In the genomic region with DNA sequence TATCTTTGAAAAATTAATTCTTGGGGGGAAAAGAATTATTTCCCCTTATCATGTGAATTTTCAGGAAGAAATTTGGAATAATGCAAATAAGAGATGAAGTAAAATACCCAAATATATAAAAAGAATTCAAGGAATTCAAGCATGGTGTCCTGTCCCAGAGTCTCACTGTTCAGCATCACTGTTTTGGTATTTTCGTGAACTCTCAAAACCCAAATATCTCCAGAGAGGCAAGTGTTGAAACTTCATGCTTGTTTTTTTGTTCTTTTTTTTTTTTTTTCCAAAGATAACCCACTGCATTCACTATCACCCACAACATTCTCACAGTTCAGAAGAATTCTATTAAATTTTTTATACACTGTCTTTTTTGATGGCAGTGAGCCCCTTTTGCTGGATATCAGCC, we compare ENCODE assay signal across 15 cellular contexts.
DNase-seq lines count a peak whose midpoint lies in the region; ATAC-seq and TF ChIP-seq lines count a peak whose summit lies in the region.
"Had no signal": no experiment of that assay in that cellular context is flagged by ENCODE, and none has a peak within 500 bp of the region (broad histone marks: within the 10 kb centered on the region; RNA-seq: fewer than 3 reads in every experiment).

No MANE protein-coding gene starts in this region.

- peaks cover 0 to 5% (median 0%) of the 10 kb centered on the region in 9 donors for H3K4me1 ChIP-seq in heart right ventricle
- no peaks in the 10 kb centered on the region for H3K4me1 ChIP-seq in naive thymus-derived CD4-positive, alpha-beta T cell (ENCODE audit: control insufficient read depth in 2 of 2, insufficient read depth in 2 of 2, low read length in 2 of 2)
- H3K4me1 ChIP-seq: Peyer's patch had no signal

- H3K4me3 ChIP-seq in heart right ventricle = no peak overlapping the region
- no peak overlapping the region for H3K4me3 ChIP-seq in naive thymus-derived CD4-positive, alpha-beta T cell (ENCODE audit: low read length)
- H3K4me3 ChIP-seq: K562, Peyer's patch had no signal

- H3K4me3 Mint-ChIP-seq in naive thymus-derived CD4-positive, alpha-beta T cell = no peak overlapping the region

- no peaks in the 10 kb centered on the region for H3K9me3 ChIP-seq in heart right ventricle
- H3K9me3 ChIP-seq in naive thymus-derived CD4-positive, alpha-beta T cell (ENCODE audit: control insufficient read depth in 2 of 3, low read length in 3 of 3) = no peaks in the 10 kb centered on the region
- H3K9me3 ChIP-seq: Peyer's patch had no signal

- H3K27me3 ChIP-seq in heart right ventricle = no peaks in the 10 kb centered on the region
- no peaks in the 10 kb centered on the region for H3K27me3 ChIP-seq in naive thymus-derived CD4-positive, alpha-beta T cell (ENCODE audit: control insufficient read depth in 2 of 2, insufficient read depth in 2 of 2, low read length in 2 of 2)
- H3K27me3 ChIP-seq: Peyer's patch had no signal

- no peak overlapping the region for H3K27ac Mint-ChIP-seq in naive thymus-derived CD4-positive, alpha-beta T cell

- TF ChIP-seq CTCF in heart right ventricle (IDR thresholded peaks at IDR 0.05) = no peak

- CTCF ChIA-PET in naive thymus-derived CD4-positive, alpha-beta T cell (lab: Charles Lee) = interaction anchor here (1.1 kb wide), 1 partner anchor 8 kb away, joined by 3 read pairs; no protein-coding TSS in a partner anchor
- CTCF ChIA-PET in HEK293T (lab: Yijun Ruan, JAX) = no interaction called here

- WGBS in heart right ventricle, 2 donors = 54 to 60% methylated on average over 1 of the region's 1 CpG

- H3K36me3 Mint-ChIP-seq in naive thymus-derived CD4-positive, alpha-beta T cell = no peaks in the 10 kb centered on the region

- POLR2A ChIA-PET in naive thymus-derived CD4-positive, alpha-beta T cell (lab: Charles Lee) = no interaction called here
- POLR2A ChIA-PET in HEK293T (lab: Yijun Ruan, JAX) = no interaction called here

- peak; percentile 27 for DNase-seq in GM03348 (ENCODE audit: low spot score)
- peak; percentile 21 for DNase-seq in amniotic epithelial cell (ENCODE audit: low read depth)
- no peak for DNase-seq in heart right ventricle
- peak; percentile 19 for DNase-seq in stromal cell of bone marrow (ENCODE audit: low read depth)
- DNase-seq in naive thymus-derived CD4-positive, alpha-beta T cell = no peak
- no peak for DNase-seq in retina
- DNase-seq in HEK293T (ENCODE audit: extremely low spot score) = no peak
- DNase-seq: NCI-H1092 treated with DMSO at 0.1 percent for 48 hours, NCI-H1694, Peyer's patch, SHP77 treated with DMSO at 0.1 percent for 48 hours had no signal

- peak in 5 of 8 donors; percentile 41 to 72 (median 62) for ATAC-seq in heart right ventricle
- ATAC-seq in naive thymus-derived CD4-positive, alpha-beta T cell = no peak
- ATAC-seq: HCT116, K562 had no signal

- H3K27me3 Mint-ChIP-seq in naive thymus-derived CD4-positive, alpha-beta T cell = no peaks in the 10 kb centered on the region

- H3K36me3 ChIP-seq in heart right ventricle = no peaks in the 10 kb centered on the region
- H3K36me3 ChIP-seq in naive thymus-derived CD4-positive, alpha-beta T cell (ENCODE audit: control insufficient read depth in 2 of 3, insufficient read depth in 3 of 3, low read length in 3 of 3) = no peaks in the 10 kb centered on the region
- H3K36me3 ChIP-seq: Peyer's patch had no signal

- peaks cover 0 to 18% (median 3%) of the 10 kb centered on the region in 11 donors for H3K9me3 Mint-ChIP-seq in naive thymus-derived CD4-positive, alpha-beta T cell

- no peaks in the 10 kb centered on the region for H3K4me1 Mint-ChIP-seq in naive thymus-derived CD4-positive, alpha-beta T cell

- H3K27ac ChIP-seq in heart right ventricle = peak overlapping the region in 2 of 10 donors; percentile 26 to 29
- H3K27ac ChIP-seq in naive thymus-derived CD4-positive, alpha-beta T cell (ENCODE audit: low read depth, low read length) = no peak overlapping the region
- H3K27ac ChIP-seq: C4-2B, HL-60, Peyer's patch had no signal

- intact Hi-C loops in heart right ventricle (cut with DNase I) = no loop called here
- intact Hi-C loops in naive thymus-derived CD4-positive, alpha-beta T cell (cut with micrococcal nuclease) = no loop called here

TF ChIP-seq in HEK293T, 16 proteins besides CTCF, POLR2A, EP300 and RAD21:
- no peak for TF ChIP-seq ELF4 (IDR thresholded peaks at IDR 0.05)
- TF ChIP-seq FOXA1 (IDR thresholded peaks at IDR 0.05) = no peak
- no peak for TF ChIP-seq L3MBTL2 (conservative IDR thresholded peaks at IDR 0.05)
- TF ChIP-seq BHLHE40 (IDR thresholded peaks at IDR 0.05; ENCODE audit: borderline replicate concordance) = no peak
- TF ChIP-seq, protein P1, sequence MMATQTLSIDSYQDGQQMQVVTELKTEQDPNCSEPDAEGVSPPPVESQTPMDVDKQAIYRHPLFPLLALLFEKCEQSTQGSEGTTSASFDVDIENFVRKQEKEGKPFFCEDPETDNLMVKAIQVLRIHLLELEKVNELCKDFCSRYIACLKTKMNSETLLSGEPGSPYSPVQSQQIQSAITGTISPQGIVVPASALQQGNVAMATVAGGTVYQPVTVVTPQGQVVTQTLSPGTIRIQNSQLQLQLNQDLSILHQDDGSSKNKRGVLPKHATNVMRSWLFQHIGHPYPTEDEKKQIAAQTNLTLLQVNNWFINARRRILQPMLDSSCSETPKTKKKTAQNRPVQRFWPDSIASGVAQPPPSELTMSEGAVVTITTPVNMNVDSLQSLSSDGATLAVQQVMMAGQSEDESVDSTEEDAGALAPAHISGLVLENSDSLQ (IDR thresholded peaks at IDR 0.05) = no peak
- TF ChIP-seq FOXK2 (IDR thresholded peaks at IDR 0.05) = no peak
- no peak for TF ChIP-seq FOXM1 (IDR thresholded peaks at IDR 0.05; ENCODE audit: borderline replicate concordance)
- TF ChIP-seq SP1 (IDR thresholded peaks at IDR 0.05) = no peak
- no peak for TF ChIP-seq SUZ12 (IDR thresholded peaks at IDR 0.05)
- TF ChIP-seq ZNF384 (IDR thresholded peaks at IDR 0.05) = no peak

Comparison
In these comparisons a context has a peak if more than half of its experiments do, and no peak if none do; other contexts are left out.
1. DNase-seq: peak in GM03348 (single experiment), amniotic epithelial cell (single experiment) and stromal cell of bone marrow (single experiment); none in heart right ventricle (0 of 2), naive thymus-derived CD4-positive, alpha-beta T cell (0 of 9), retina (single experiment) and HEK293T (single experiment).